ENCODE assay signal across 11 cellular contexts in the genomic region with DNA sequence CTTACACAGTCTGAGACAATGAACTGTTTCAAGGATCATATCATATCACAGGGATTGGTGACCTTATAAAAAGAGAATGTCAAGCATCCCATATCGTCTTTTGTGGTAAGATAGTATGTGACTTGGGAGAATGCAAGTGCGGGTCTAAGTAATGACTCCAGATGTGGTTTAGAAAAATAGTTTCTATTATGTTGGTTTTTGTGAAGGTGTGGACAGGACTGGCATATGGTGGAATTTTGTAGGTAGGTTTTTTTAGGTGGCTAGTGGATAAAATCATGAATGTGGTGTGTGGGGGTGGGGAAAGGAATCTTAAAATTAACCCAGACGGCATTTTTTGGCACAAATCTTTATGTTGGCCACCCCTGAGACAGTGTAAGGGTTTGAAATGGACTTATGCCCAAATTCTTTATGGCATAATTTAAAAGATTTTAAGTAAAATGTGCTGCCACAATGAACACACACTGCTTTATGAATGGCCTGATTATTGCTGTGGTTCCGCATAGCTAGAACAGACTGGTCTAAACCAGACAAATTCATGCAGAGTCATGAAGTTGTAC.
DNase-seq lines count a peak whose midpoint lies in the region; ATAC-seq and TF ChIP-seq lines count a peak whose summit lies in the region.
"Had no signal": no experiment of that assay in that cellular context is flagged by ENCODE, and none has a peak within 500 bp of the region (broad histone marks: within the 10 kb centered on the region; RNA-seq: fewer than 3 reads in every experiment).

No MANE protein-coding gene starts in this region.

- no peak for TF ChIP-seq CTCF in fibroblast of the aortic adventitia (IDR thresholded peaks at IDR 0.05; ENCODE audit: insufficient read depth, low read length)
- TF ChIP-seq CTCF in osteocyte (IDR thresholded peaks at IDR 0.05) = no peak

- H3K4me1 ChIP-seq in SJCRH30 = peaks cover 31% of the 10 kb centered on the region

- H3K4me1 Mint-ChIP-seq in osteocyte (ENCODE audit: unreplicated experiment) = peaks cover 77% of the 10 kb centered on the region

- H3K36me3 Mint-ChIP-seq in osteocyte (ENCODE audit: unreplicated experiment) = peaks cover 2% of the 10 kb centered on the region

- H3K4me3 ChIP-seq in SJCRH30 (no peak overlapping the region), fibroblast of the aortic adventitia (ENCODE audit: low read depth, low read length) (no peak overlapping the region)

- peaks cover 3% of the 10 kb centered on the region for H3K9me3 Mint-ChIP-seq in osteocyte (ENCODE audit: unreplicated experiment)

- H3K27ac Mint-ChIP-seq in osteocyte (ENCODE audit: unreplicated experiment) = peak overlapping the region; percentile 89
- H3K27ac Mint-ChIP-seq: activated naive CD4-positive, alpha-beta T cell treated with anti-CD3 and anti-CD28 coated beads for 36 hours had no signal

- peak overlapping the region; percentile 42 for H3K27ac ChIP-seq in SJCRH30

- no peaks in the 10 kb centered on the region for H3K36me3 ChIP-seq in SJCRH30

- no peaks in the 10 kb centered on the region for H3K9me3 ChIP-seq in SJCRH30 (replicated peaks)

- H3K27me3 Mint-ChIP-seq in osteocyte (ENCODE audit: unreplicated experiment) = no peaks in the 10 kb centered on the region

- no peaks in the 10 kb centered on the region for H3K27me3 ChIP-seq in SJCRH30

- peak; percentile 85 for DNase-seq in ELR (ENCODE audit: low read depth)
- DNase-seq in SJCRH30 = peak in 1 of 2 experiments; percentile 35
- peak; percentile 91 for DNase-seq in fibroblast of the aortic adventitia (ENCODE audit: low read depth)
- no peak for DNase-seq in osteocyte (ENCODE audit: extremely low spot score, unreplicated experiment)
- no peak for DNase-seq in activated T-cell treated with anti-CD3 and anti-CD28 coated beads, Interleukin-2, amount 50 U/mL, for 1 hour
- no peak for DNase-seq in NCI-H1417 (lab: John Stamatoyannopoulos, UW)
- DNase-seq: activated CD4-positive, alpha-beta T cell treated with anti-CD3 and anti-CD28 coated beads, Interleukin-2, amount 50 U/mL, for 4 hours; activated naive CD4-positive, alpha-beta T cell treated with anti-CD3 and anti-CD28 coated beads for 36 hours; NCI-H187 treated with DMSO at 0.1 percent for 48 hours had no signal

- no peak overlapping the region for H3K4me3 Mint-ChIP-seq in osteocyte (ENCODE audit: unreplicated experiment)
- H3K4me3 Mint-ChIP-seq: activated naive CD4-positive, alpha-beta T cell treated with anti-CD3 and anti-CD28 coated beads for 36 hours had no signal

- ATAC-seq in HG02885 (IDR thresholded peaks at IDR 0.05; ENCODE audit: poor library complexity, unreplicated experiment) (no peak), HG02642 (IDR thresholded peaks at IDR 0.05; ENCODE audit: poor library complexity, unreplicated experiment) (no peak)

Comparison
In these comparisons a context has a peak if more than half of its experiments do, and no peak if none do; other contexts are left out.
1. DNase-seq: peak in ELR (single experiment) and fibroblast of the aortic adventitia (single experiment); none in osteocyte (single experiment), activated T-cell treated with anti-CD3 and anti-CD28 coated beads, Interleukin-2, amount 50 U/mL, for 1 hour (single experiment) and NCI-H1417 (0 of 3).